In genomic region chr5:83077662-83078261, GRCh38 we compare ENCODE assay signal across 8 cellular contexts. TPM values are rescaled to one million over a fixed set of nuclear protein-coding genes. Genes with fewer than 3 reads are reported as not detected.
DNase-seq lines count a peak whose midpoint lies in the region; FAIRE-seq and TF ChIP-seq lines count a peak whose summit lies in the region.

No MANE protein-coding gene starts in this region.

- H3K79me2 ChIP-seq in astrocyte (ENCODE audit: insufficient read depth, low read length) = peaks cover 59% of the 10 kb centered on the region

- H3K27ac ChIP-seq in HEK293 (ENCODE audit: extremely low read depth, low read depth, low read length) (peak overlapping the region; percentile 61), astrocyte (ENCODE audit: low read depth, low read length) (peak overlapping the region; percentile 89), stomach (peak overlapping the region; percentile 72 to 93 (median 88))

- POLR2A ChIA-PET in HEK293 (lab: Yijun Ruan, JAX) = interaction anchor here (0.6 to 1.0 kb wide), 5 partner anchors 18 to 395 kb away, joined by 3 to 4 read pairs (median 4); no protein-coding TSS in a partner anchor

- no peak for FAIRE-seq in astrocyte (lab: Jason Lieb, UNC)

- peaks cover 21% of the 10 kb centered on the region for H4K20me1 ChIP-seq in astrocyte (ENCODE audit: insufficient read depth, low read length)

- intact Hi-C loops in stomach (cut with DNase I; ENCODE audit: low total_unique reads) = no loop called here

- WGBS in stomach, 5 donors = 0 to 4% (median 3%) methylated on average over 14 of the region's 14 CpGs

- no peaks in the 10 kb centered on the region for H3K27me3 ChIP-seq in astrocyte (ENCODE audit: insufficient read depth, low read length)
- no peaks in the 10 kb centered on the region for H3K27me3 ChIP-seq in stomach

- peak overlapping the region; percentile 100 for H3K4me3 Mint-ChIP-seq in astrocyte (ENCODE audit: unreplicated experiment)

- CTCF ChIA-PET in HEK293 (lab: Yijun Ruan, JAX) = interaction anchor here (0.7 to 1.7 kb wide), 2 partner anchors 107 to 436 kb away, joined by 4 to 5 read pairs; no protein-coding TSS in a partner anchor

- no peaks in the 10 kb centered on the region for H3K9me3 Mint-ChIP-seq in astrocyte (ENCODE audit: unreplicated experiment)

- H3K9me3 ChIP-seq in HEK293 (ENCODE audit: control insufficient read depth, insufficient read depth, low read depth, low read length) (no peaks in the 10 kb centered on the region), astrocyte (ENCODE audit: insufficient read depth, low read depth, low read length) (no peaks in the 10 kb centered on the region), stomach (no peaks in the 10 kb centered on the region)

- peak overlapping the region; percentile 94 for H2AFZ ChIP-seq in astrocyte (ENCODE audit: low read depth, low read length)

- peak overlapping the region; percentile 97 for H3K4me2 ChIP-seq in astrocyte (ENCODE audit: low read length)

- no peaks in the 10 kb centered on the region for H3K27me3 Mint-ChIP-seq in astrocyte (ENCODE audit: low read depth, unreplicated experiment)

- DNase-seq in NCI-H510A treated with DMSO at 0.1 percent for 48 hours (lab: John Stamatoyannopoulos, UW) = peak; percentile 24
- DNase-seq in NCI-H510A (lab: John Stamatoyannopoulos, UW) = no peak
- peak; percentile 68 for DNase-seq in NB4 (ENCODE audit: low read depth)
- DNase-seq in astrocyte (ENCODE audit: low read depth) = peak; percentile 41
- peak; percentile 46 for DNase-seq in iris pigment epithelial cell (ENCODE audit: low read depth)
- no peak for DNase-seq in stomach
- no peak for DNase-seq in NCI-H1694 treated with DMSO at 0.1 percent for 48 hours (lab: John Stamatoyannopoulos, UW)

- H3K4me3 ChIP-seq in HEK293 (ENCODE audit: low read depth, low read length) (peak overlapping the region; percentile 98), NB4 (ENCODE audit: low read depth, low read length) (peak overlapping the region; percentile 98), astrocyte (ENCODE audit: insufficient read depth, low read depth, low read length) (peak overlapping the region; percentile 98), stomach (peak overlapping the region; percentile 69 to 89 (median 85))

- H3K27ac Mint-ChIP-seq in astrocyte (ENCODE audit: unreplicated experiment) = peak overlapping the region; percentile 99

- H3K36me3 Mint-ChIP-seq in astrocyte (ENCODE audit: low read depth, unreplicated experiment) = peaks cover 12% of the 10 kb centered on the region

- TF ChIP-seq EP300 in stomach (IDR thresholded peaks at IDR 0.05) = peak; percentile 11

- TF ChIP-seq POLR2A in NB4 (IDR thresholded peaks at IDR 0.05; ENCODE audit: extremely low read depth, insufficient read length) = no peak
- no peak for TF ChIP-seq POLR2A in stomach (IDR thresholded peaks at IDR 0.05)

- no peak for TF ChIP-seq CTCF in HEK293 (tag by site-specific recombination; IDR thresholded peaks at IDR 0.05)
- TF ChIP-seq CTCF in NB4 (IDR thresholded peaks at IDR 0.05; ENCODE audit: low read depth, low read length) = no peak
- no peak for TF ChIP-seq CTCF in astrocyte (IDR thresholded peaks at IDR 0.05; ENCODE audit: insufficient read depth, low read depth, low read length)
- no peak for TF ChIP-seq CTCF in stomach (IDR thresholded peaks at IDR 0.05)

- peaks cover 5 to 13% of the 10 kb centered on the region in 2 experiments for H3K36me3 ChIP-seq in HEK293 (ENCODE audit: control insufficient read depth in 2 of 2, insufficient read depth in 1 of 2, low read length in 2 of 2)
- H3K36me3 ChIP-seq in astrocyte (ENCODE audit: insufficient read depth, low read length) = peaks cover 4% of the 10 kb centered on the region
- no peaks in the 10 kb centered on the region for H3K36me3 ChIP-seq in stomach

- peak overlapping the region; percentile 94 for H3K9ac ChIP-seq in astrocyte (ENCODE audit: low read length)

- peaks cover 22% of the 10 kb centered on the region for H3K4me1 Mint-ChIP-seq in astrocyte (ENCODE audit: low read depth, unreplicated experiment)

- H3K4me1 ChIP-seq in HEK293 (ENCODE audit: control insufficient read depth, insufficient read depth, low read length) = peaks cover 3% of the 10 kb centered on the region; the same call in 1 of the 2 replicates
- peaks cover 5% of the 10 kb centered on the region for H3K4me1 ChIP-seq in astrocyte (ENCODE audit: insufficient read depth, low read length)
- H3K4me1 ChIP-seq in stomach = peaks cover 16 to 47% (median 34%) of the 10 kb centered on the region in 4 donors

TF ChIP-seq in HEK293, 187 proteins besides CTCF, POLR2A, EP300 and RAD21 (continues in another document):
- TF ChIP-seq GFI1B (tag by site-specific recombination; IDR thresholded peaks at IDR 0.05) = no peak
- TF ChIP-seq BCL6B (tag by site-specific recombination; IDR thresholded peaks at IDR 0.05) = no peak
- TF ChIP-seq ZBTB17 (tag by site-specific recombination; IDR thresholded peaks at IDR 0.05) = peak; percentile 46; the same call in 1 of the 2 replicates
- no peak for TF ChIP-seq ZNF184 (tag by site-specific recombination; IDR thresholded peaks at IDR 0.05)
- TF ChIP-seq ZNF664 (tag by site-specific recombination; IDR thresholded peaks at IDR 0.05) = peak; percentile 86
- TF ChIP-seq PRDM10 (tag by site-specific recombination; IDR thresholded peaks at IDR 0.05) = peak; percentile 77
- no peak for TF ChIP-seq ZNF521 (tag by site-specific recombination; IDR thresholded peaks at IDR 0.05)
- TF ChIP-seq SCRT2 (tag by site-specific recombination; IDR thresholded peaks at IDR 0.05) = peak; percentile 50; the same call in 1 of the 2 replicates
- 0 out of 2 replicates have a peak, but pooled peaks have one; percentile 16 for TF ChIP-seq ZNF561 (tag by site-specific recombination; IDR thresholded peaks at IDR 0.05; ENCODE audit: borderline replicate concordance)
- TF ChIP-seq ZNF416 (tag by site-specific recombination; IDR thresholded peaks at IDR 0.05) = no peak
- no peak for TF ChIP-seq ZNF266 (tag by site-specific recombination; IDR thresholded peaks at IDR 0.05; ENCODE audit: low read depth)
- TF ChIP-seq ZNF335 (tag by site-specific recombination; conservative IDR thresholded peaks at IDR 0.05) = 0 out of 2 replicates have a peak, but pooled peaks have one; percentile 14
- no peak for TF ChIP-seq GLI2 (tag by site-specific recombination; IDR thresholded peaks at IDR 0.05; ENCODE audit: borderline replicate concordance, low read depth)
- no peak for TF ChIP-seq ZNF24 (tag by site-specific recombination; IDR thresholded peaks at IDR 0.05)

RNA-seq across cellular contexts. Expression of gene XRCC4, which starts 0.4 kb away (rescaled TPM):
- total RNA-seq in astrocyte (15.5 and 17.3 TPM in 2 replicates), stomach (10 to 100 TPM in 2 of 5 donors, 1 to 10 TPM in 1, under 1 TPM in 1, not detected in 1; 0.45 to 14.2 (median 10.9) TPM)
- 1 to 10 TPM; 3.9 to 8.4 (median 6.2) TPM for polyA plus RNA-seq in stomach

RNA-seq across cellular contexts. Expression of gene TMEM167A, which starts 0.6 kb away (rescaled TPM):
- total RNA-seq in astrocyte = 160 and 163 TPM in 2 replicates
- total RNA-seq in stomach = 10 to 100 TPM in 3 of 5 donors, 1 to 10 TPM in 2; 5.5 to 75.8 (median 19.6) TPM
- polyA plus RNA-seq in stomach = 10 to 100 TPM; 24.0 to 29.8 (median 26.6) TPM

Comparison
In these comparisons a context has a peak if more than half of its experiments do, and no peak if none do; other contexts are left out.
1. DNase-seq: peak in NCI-H510A treated with DMSO at 0.1 percent for 48 hours (single experiment), NB4 (single experiment), astrocyte (single experiment) and iris pigment epithelial cell (single experiment); none in NCI-H510A (single experiment), stomach (single experiment) and NCI-H1694 treated with DMSO at 0.1 percent for 48 hours (single experiment).
2. Peak in every context shown above with its lines, with median percentiles within 50 percentile points of each other: H3K27ac ChIP-seq and H3K4me3 ChIP-seq.